22 cellular contexts compared by ENCODE assay signal in the genomic region with DNA sequence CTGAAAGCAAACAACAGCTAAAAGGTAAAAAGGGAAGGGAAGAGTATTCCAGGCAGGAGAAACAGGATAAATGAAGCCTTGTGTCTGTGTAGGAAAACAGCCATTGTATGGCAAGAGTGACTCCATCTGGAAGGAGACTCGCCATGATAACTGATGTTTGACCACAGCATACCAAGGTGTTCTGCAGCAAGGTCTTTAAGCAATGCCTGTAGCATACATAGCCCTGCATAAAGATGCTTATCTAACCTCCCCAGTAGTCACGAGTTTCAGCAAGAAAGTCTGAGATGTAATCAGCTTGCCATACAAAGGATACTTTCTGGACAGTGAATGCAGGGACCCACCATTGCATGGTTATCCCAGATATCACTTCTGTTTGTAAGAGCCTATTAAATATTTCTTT. TPM values are rescaled to one million over a fixed set of nuclear protein-coding genes. Genes with fewer than 3 reads are reported as not detected.
DNase-seq lines count a peak whose midpoint lies in the region; ATAC-seq and TF ChIP-seq lines count a peak whose summit lies in the region.
"Had no signal": no experiment of that assay in that cellular context is flagged by ENCODE, and none has a peak within 500 bp of the region (broad histone marks: within the 10 kb centered on the region; RNA-seq: fewer than 3 reads in every experiment).

No MANE protein-coding gene starts in this region.

- H3K4me1 Mint-ChIP-seq in T-helper 17 cell = no peaks in the 10 kb centered on the region
- H3K4me1 Mint-ChIP-seq: CD8-positive, alpha-beta memory T cell had no signal

- peak overlapping the region; percentile 10 for H3K4me2 ChIP-seq in Loucy (ENCODE audit: low read depth, low read length, poor library complexity, severe bottlenecking)
- H3K4me2 ChIP-seq: A549, GM23338 had no signal

- no peaks in the 10 kb centered on the region for H3F3A ChIP-seq in Loucy (ENCODE audit: low read depth)

- H3K79me2 ChIP-seq in Loucy (ENCODE audit: insufficient read depth, low read length) = no peaks in the 10 kb centered on the region

- H4K20me1 ChIP-seq in Loucy (ENCODE audit: insufficient read depth, low read length, poor library complexity, severe bottlenecking) = no peaks in the 10 kb centered on the region
- H4K20me1 ChIP-seq: BLaER1 treated with 17β-estradiol and CSF1 and Interleukin-3, amounts not matched to agents 10 nM and 100 nM had no signal

- H3K36me3 ChIP-seq in Loucy (ENCODE audit: insufficient read depth, low read length) = no peaks in the 10 kb centered on the region
- H3K36me3 ChIP-seq: BE2C; BLaER1 treated with 17β-estradiol and CSF1 and Interleukin-3, amounts not matched to agents 10 nM and 100 nM had no signal

- no peak overlapping the region for H3K4me3 ChIP-seq in Loucy (ENCODE audit: low read length, poor library complexity, severe bottlenecking)
- H3K4me3 ChIP-seq: A549; BLaER1 treated with 17β-estradiol and CSF1 and Interleukin-3, amounts not matched to agents 10 nM and 100 nM; GM23338 had no signal

- DNase-seq in amniotic epithelial cell (ENCODE audit: low read depth) = peak; percentile 39
- peak; percentile 89 for DNase-seq in islet precursor cell
- DNase-seq in DMS153 (lab: John Stamatoyannopoulos, UW) = no peak
- DNase-seq in T-helper 17 cell = no peak
- DNase-seq: 8988T; ACHN; AML-193; BE2C; CD4-positive, alpha-beta T cell; CD8-positive, alpha-beta memory T cell; DMS 273 treated with DMSO at 0.1 percent for 48 hours; DMS53; DMS79 treated with DMSO at 0.1 percent for 48 hours; GF-D8; H9 had no signal

- peaks cover 33% of the 10 kb centered on the region for H3K27me3 Mint-ChIP-seq in T-helper 17 cell
- H3K27me3 Mint-ChIP-seq: CD4-positive, alpha-beta T cell had no signal

- H3K9ac ChIP-seq in Loucy (ENCODE audit: low read depth, low read length, poor library complexity, severe bottlenecking) = no peak overlapping the region
- H3K9ac ChIP-seq: BLaER1 treated with 17β-estradiol and CSF1 and Interleukin-3, amounts not matched to agents 10 nM and 100 nM had no signal

- H3K27me3 ChIP-seq in Loucy (ENCODE audit: insufficient read depth, low read length, poor library complexity, severe bottlenecking) = no peaks in the 10 kb centered on the region
- H3K27me3 ChIP-seq: BE2C; BLaER1 treated with 17β-estradiol and CSF1 and Interleukin-3, amounts not matched to agents 10 nM and 100 nM had no signal

- no peak overlapping the region for H2AFZ ChIP-seq in Loucy (ENCODE audit: low read length)
- H2AFZ ChIP-seq: GM23338 had no signal

- no peaks in the 10 kb centered on the region for H3K9me3 ChIP-seq in Loucy (ENCODE audit: insufficient read depth, low read depth, low read length)
- H3K9me3 ChIP-seq in T-helper 17 cell (ENCODE audit: control insufficient read depth, low read length, poor library complexity, severe bottlenecking) = no peaks in the 10 kb centered on the region
- H3K9me3 ChIP-seq: BE2C had no signal

- peaks cover 5% of the 10 kb centered on the region for H3K36me3 Mint-ChIP-seq in T-helper 17 cell (ENCODE audit: low read depth)

- H3K4me1 ChIP-seq in Loucy (ENCODE audit: insufficient read depth, low read length, poor library complexity, severe bottlenecking) = peaks cover 5% of the 10 kb centered on the region
- H3K4me1 ChIP-seq: A549, BE2C had no signal

- H3K27ac Mint-ChIP-seq in T-helper 17 cell = no peak overlapping the region
- H3K27ac Mint-ChIP-seq: CD14-positive monocyte; CD4-positive, alpha-beta T cell; GM23338; H9 had no signal

- no peak for TF ChIP-seq CTCF in Loucy (conservative IDR thresholded peaks at IDR 0.05; ENCODE audit: low read length)

- H3K4me3 Mint-ChIP-seq in T-helper 17 cell = no peak overlapping the region
- H3K4me3 Mint-ChIP-seq: CD14-positive monocyte; CD4-positive, alpha-beta T cell; CD8-positive, alpha-beta memory T cell; GM23338; H9 had no signal

- H3K9me2 ChIP-seq in Loucy (replicated peaks; ENCODE audit: low read depth, low read length) = no peaks in the 10 kb centered on the region

- ATAC-seq in HG02623 (IDR thresholded peaks at IDR 0.05; ENCODE audit: unreplicated experiment) (no peak), T-helper 17 cell (no peak)
- ATAC-seq: A549, GM23338, HCT116 had no signal

RNA-seq across cellular contexts. Expression of gene CCNT2, which starts 11.9 kb away (rescaled TPM):
- 10 to 100 TPM; 56.9 to 80.5 TPM for total RNA-seq in T-helper 17 cell

Comparison
In these comparisons a context has a peak if more than half of its experiments do, and no peak if none do; other contexts are left out.
1. DNase-seq: peak in amniotic epithelial cell (single experiment) and islet precursor cell (single experiment); none in DMS153 (single experiment) and T-helper 17 cell (0 of 3).